ENCODE assay signal across 11 cellular contexts in the genomic region with DNA sequence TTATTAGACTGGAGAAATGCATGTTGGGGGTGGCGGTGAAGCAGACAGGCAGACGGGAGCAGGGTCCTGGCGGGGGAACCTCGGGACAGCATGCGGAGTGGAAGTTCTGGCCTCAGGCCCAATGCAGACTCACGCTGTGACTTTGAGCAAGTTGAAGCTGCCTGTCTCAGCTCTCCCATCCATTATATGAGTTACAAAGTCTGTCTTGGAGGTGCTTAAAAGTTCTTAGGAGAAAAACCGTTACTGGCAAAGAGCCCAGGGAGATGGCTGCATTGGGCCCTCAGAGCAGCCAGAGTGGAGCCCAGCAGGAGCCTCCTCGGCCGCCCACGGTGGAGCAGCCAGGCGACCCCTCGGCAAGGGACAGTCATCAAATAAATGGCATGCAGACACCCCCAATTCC.
DNase-seq lines count a peak whose midpoint lies in the region; ATAC-seq and TF ChIP-seq lines count a peak whose summit lies in the region.
"Had no signal": no experiment of that assay in that cellular context is flagged by ENCODE, and none has a peak within 500 bp of the region (broad histone marks: within the 10 kb centered on the region; RNA-seq: fewer than 3 reads in every experiment).

No MANE protein-coding gene starts in this region.

- H3K9me3 ChIP-seq in esophagus squamous epithelium, result no peaks in the 10 kb centered on the region
- H3K9me3 ChIP-seq in aorta (ENCODE audit: control insufficient read depth, low read length), result no peaks in the 10 kb centered on the region

- intact Hi-C loops in esophagus squamous epithelium (cut with DNase I), result no loop called here
- intact Hi-C loops in aorta (cut with DNase I), result loop anchor here (1.0 to 10.0 kb wide), 5 partner anchors 39 to 188 kb away; no protein-coding TSS in a partner anchor

- TF ChIP-seq CTCF in esophagus squamous epithelium (IDR thresholded peaks at IDR 0.05) (no peak), nephron (IDR thresholded peaks at IDR 0.05; ENCODE audit: unreplicated experiment in 3 of 3) (no peak)

- peaks cover 8% of the 10 kb centered on the region for H3K4me1 Mint-ChIP-seq in activated CD8-positive, alpha-beta memory T cell treated with anti-CD3 and anti-CD28 coated beads, Interleukin-2, amount 10 ng/mL, durations not matched to agents 7 days and 5 days
- peaks cover 59% of the 10 kb centered on the region for H3K4me1 Mint-ChIP-seq in nephron

- ATAC-seq in activated CD8-positive, alpha-beta memory T cell treated with anti-CD3 and anti-CD28 coated beads, Interleukin-2, amount 10 ng/mL, durations not matched to agents 7 days and 5 days, result no peak
- peak; percentile 65 for ATAC-seq in aorta (ENCODE audit: low FRiP score)
- no peak for ATAC-seq in HG03378 (IDR thresholded peaks at IDR 0.05; ENCODE audit: unreplicated experiment)
- no peak for ATAC-seq in HG02885 (IDR thresholded peaks at IDR 0.05; ENCODE audit: poor library complexity, unreplicated experiment)

- no peaks in the 10 kb centered on the region for H3K9me3 Mint-ChIP-seq in activated CD8-positive, alpha-beta memory T cell treated with anti-CD3 and anti-CD28 coated beads, Interleukin-2, amount 10 ng/mL, durations not matched to agents 7 days and 5 days (ENCODE audit: low read depth)
- H3K9me3 Mint-ChIP-seq in nephron, result no peaks in the 10 kb centered on the region

- CTCF ChIA-PET in activated CD8-positive, alpha-beta memory T cell treated with anti-CD3 and anti-CD28 coated beads, Interleukin-2, amount 10 ng/mL, durations not matched to agents 7 days and 5 days (lab: Charles Lee), result no interaction called here

- H3K27me3 ChIP-seq in esophagus squamous epithelium, result no peaks in the 10 kb centered on the region
- no peaks in the 10 kb centered on the region for H3K27me3 ChIP-seq in aorta (ENCODE audit: control insufficient read depth in 1 of 2, insufficient read depth in 2 of 2, low read length in 1 of 2)

- H3K27ac ChIP-seq in esophagus squamous epithelium (peak overlapping the region; percentile 27 to 87 (median 77)), aorta (ENCODE audit: low read depth in 1 of 2, low read length in 2 of 2) (peak overlapping the region; percentile 83 to 97)
- H3K27ac ChIP-seq: SK-N-MC had no signal

- H3K36me3 Mint-ChIP-seq in activated CD8-positive, alpha-beta memory T cell treated with anti-CD3 and anti-CD28 coated beads, Interleukin-2, amount 10 ng/mL, durations not matched to agents 7 days and 5 days, result no peaks in the 10 kb centered on the region
- no peaks in the 10 kb centered on the region for H3K36me3 Mint-ChIP-seq in nephron (ENCODE audit: low read depth)

- H3K4me3 Mint-ChIP-seq in activated CD8-positive, alpha-beta memory T cell treated with anti-CD3 and anti-CD28 coated beads, Interleukin-2, amount 10 ng/mL, durations not matched to agents 7 days and 5 days, result no peak overlapping the region
- peak overlapping the region in 2 of 3 experiments; percentile 11 to 22 for H3K4me3 Mint-ChIP-seq in nephron

- peak; percentile 31 for DNase-seq in activated CD8-positive, alpha-beta memory T cell treated with anti-CD3 and anti-CD28 coated beads, Interleukin-2, amount 10 ng/mL, durations not matched to agents 7 days and 5 days
- DNase-seq in activated CD8-positive, alpha-beta memory T cell treated with anti-CD3 and anti-CD28 coated beads, Interleukin-2, amount 50 U/mL, for 4 hours, result no peak
- DNase-seq in esophagus squamous epithelium (lab: John Stamatoyannopoulos, UW) (no peak), aorta (peak; percentile 66 to 88), NAMALWA (ENCODE audit: low spot score) (no peak)
- DNase-seq: NCI-H1930; stimulated activated CD4-positive, alpha-beta T cell treated with anti-CD3 and anti-CD28 coated beads, Interleukin-12 subunit alpha, Interleukin-12 subunit beta, amount 100 ng/mL, for 4 hours had no signal

- H3K27ac Mint-ChIP-seq in activated CD8-positive, alpha-beta memory T cell treated with anti-CD3 and anti-CD28 coated beads, Interleukin-2, amount 10 ng/mL, durations not matched to agents 7 days and 5 days, result no peak overlapping the region
- H3K27ac Mint-ChIP-seq in nephron, result peak overlapping the region; percentile 84 to 90 (median 89)

- H3K36me3 ChIP-seq in esophagus squamous epithelium (no peaks in the 10 kb centered on the region), aorta (ENCODE audit: control insufficient read depth in 1 of 2, insufficient read depth in 2 of 2, low read length in 1 of 2) (no peaks in the 10 kb centered on the region)

- TF ChIP-seq POLR2A in esophagus squamous epithelium (IDR thresholded peaks at IDR 0.05), result no peak

- H3K4me3 ChIP-seq in esophagus squamous epithelium (no peak overlapping the region), aorta (ENCODE audit: low read length in 2 of 2) (no peak overlapping the region)
- H3K4me3 ChIP-seq: SK-N-MC had no signal

- peaks cover 3 to 21% (median 10%) of the 10 kb centered on the region in 3 donors for H3K4me1 ChIP-seq in esophagus squamous epithelium
- H3K4me1 ChIP-seq in aorta (ENCODE audit: control insufficient read depth in 1 of 2, insufficient read depth in 2 of 2, low read length in 2 of 2), result peaks cover 0 to 2% of the 10 kb centered on the region in 2 donors

- WGBS in esophagus squamous epithelium, 2 donors, result 65 to 69% methylated on average over 7 to 11 of the region's 12 CpGs
- 3 to 7% methylated on average over 12 of the region's 12 CpGs for WGBS in aorta, 2 donors

- H3K27me3 Mint-ChIP-seq in activated CD8-positive, alpha-beta memory T cell treated with anti-CD3 and anti-CD28 coated beads, Interleukin-2, amount 10 ng/mL, durations not matched to agents 7 days and 5 days, result peaks cover 9% of the 10 kb centered on the region
- peaks cover 10% of the 10 kb centered on the region for H3K27me3 Mint-ChIP-seq in nephron (ENCODE audit: low read depth)

Comparison
In these comparisons a context has a peak if more than half of its experiments do, and no peak if none do; other contexts are left out.
1. DNase-seq: peak in activated CD8-positive, alpha-beta memory T cell treated with anti-CD3 and anti-CD28 coated beads, Interleukin-2, amount 10 ng/mL, durations not matched to agents 7 days and 5 days (single experiment) and aorta (2 of 2); none in activated CD8-positive, alpha-beta memory T cell treated with anti-CD3 and anti-CD28 coated beads, Interleukin-2, amount 50 U/mL, for 4 hours (single experiment), esophagus squamous epithelium (single experiment) and NAMALWA (single experiment).